ENCODE assay signal across 10 cellular contexts in genomic region chr19:13091400-13092161, GRCh38. TPM values are rescaled to one million over a fixed set of nuclear protein-coding genes. Genes with fewer than 3 reads are reported as not detected.
DNase-seq lines count a peak whose midpoint lies in the region; FAIRE-seq and TF ChIP-seq lines count a peak whose summit lies in the region.
"Had no signal": no experiment of that assay in that cellular context is flagged by ENCODE, and none has a peak within 500 bp of the region (broad histone marks: within the 10 kb centered on the region; RNA-seq: fewer than 3 reads in every experiment).

No MANE protein-coding gene starts in this region.

- H3K27ac ChIP-seq in layer of hippocampus (ENCODE audit: low read depth, low read length): peak overlapping the region; percentile 92

- peak; percentile 96 for DNase-seq in chondrocyte (ENCODE audit: low spot score)
- DNase-seq in superior temporal gyrus (ENCODE audit: extremely low spot score): peak; percentile 67
- DNase-seq in OCI-M2 (lab: John Stamatoyannopoulos, UW; ENCODE audit: unreplicated experiment): no peak
- DNase-seq in RCC 7860 (ENCODE audit: low spot score): no peak
- no peak for DNase-seq in cerebellar cortex (ENCODE audit: low spot score)
- DNase-seq in GF-D8 (lab: John Stamatoyannopoulos, UW): no peak

- no peaks in the 10 kb centered on the region for H3K9me3 Mint-ChIP-seq in chondrocyte (ENCODE audit: low read depth)
- H3K9me3 Mint-ChIP-seq: memory B cell had no signal

- FAIRE-seq in RCC 7860 (lab: Jason Lieb, UNC): no peak

- peaks cover 15% of the 10 kb centered on the region for H3K36me3 Mint-ChIP-seq in chondrocyte (ENCODE audit: low read depth)
- H3K36me3 Mint-ChIP-seq: memory B cell had no signal

- H3K27ac Mint-ChIP-seq in chondrocyte (ENCODE audit: unreplicated experiment): peak overlapping the region; percentile 94
- H3K27ac Mint-ChIP-seq: memory B cell had no signal

- peaks cover 3% of the 10 kb centered on the region for H3K27me3 Mint-ChIP-seq in chondrocyte (ENCODE audit: low read depth)
- H3K27me3 Mint-ChIP-seq: memory B cell had no signal

- TF ChIP-seq RAD21 in Ishikawa (IDR thresholded peaks at IDR 0.05; ENCODE audit: low read depth): no peak

- peak overlapping the region; percentile 62 for H3K4me3 Mint-ChIP-seq in chondrocyte (ENCODE audit: unreplicated experiment)
- H3K4me3 Mint-ChIP-seq: memory B cell had no signal

- TF ChIP-seq CTCF in chondrocyte (IDR thresholded peaks at IDR 0.05): peak; percentile 49

- peaks cover 54% of the 10 kb centered on the region for H3K4me1 Mint-ChIP-seq in chondrocyte (ENCODE audit: low read depth)

- TF ChIP-seq EP300 in Ishikawa (IDR thresholded peaks at IDR 0.05; ENCODE audit: borderline replicate concordance): peak; percentile 78

- H3K27me3 ChIP-seq in layer of hippocampus (ENCODE audit: control insufficient read depth, insufficient read depth, low read length): no peaks in the 10 kb centered on the region

TF ChIP-seq in Ishikawa, 13 proteins besides CTCF, POLR2A, EP300 and RAD21:
- TF ChIP-seq, protein P1, sequence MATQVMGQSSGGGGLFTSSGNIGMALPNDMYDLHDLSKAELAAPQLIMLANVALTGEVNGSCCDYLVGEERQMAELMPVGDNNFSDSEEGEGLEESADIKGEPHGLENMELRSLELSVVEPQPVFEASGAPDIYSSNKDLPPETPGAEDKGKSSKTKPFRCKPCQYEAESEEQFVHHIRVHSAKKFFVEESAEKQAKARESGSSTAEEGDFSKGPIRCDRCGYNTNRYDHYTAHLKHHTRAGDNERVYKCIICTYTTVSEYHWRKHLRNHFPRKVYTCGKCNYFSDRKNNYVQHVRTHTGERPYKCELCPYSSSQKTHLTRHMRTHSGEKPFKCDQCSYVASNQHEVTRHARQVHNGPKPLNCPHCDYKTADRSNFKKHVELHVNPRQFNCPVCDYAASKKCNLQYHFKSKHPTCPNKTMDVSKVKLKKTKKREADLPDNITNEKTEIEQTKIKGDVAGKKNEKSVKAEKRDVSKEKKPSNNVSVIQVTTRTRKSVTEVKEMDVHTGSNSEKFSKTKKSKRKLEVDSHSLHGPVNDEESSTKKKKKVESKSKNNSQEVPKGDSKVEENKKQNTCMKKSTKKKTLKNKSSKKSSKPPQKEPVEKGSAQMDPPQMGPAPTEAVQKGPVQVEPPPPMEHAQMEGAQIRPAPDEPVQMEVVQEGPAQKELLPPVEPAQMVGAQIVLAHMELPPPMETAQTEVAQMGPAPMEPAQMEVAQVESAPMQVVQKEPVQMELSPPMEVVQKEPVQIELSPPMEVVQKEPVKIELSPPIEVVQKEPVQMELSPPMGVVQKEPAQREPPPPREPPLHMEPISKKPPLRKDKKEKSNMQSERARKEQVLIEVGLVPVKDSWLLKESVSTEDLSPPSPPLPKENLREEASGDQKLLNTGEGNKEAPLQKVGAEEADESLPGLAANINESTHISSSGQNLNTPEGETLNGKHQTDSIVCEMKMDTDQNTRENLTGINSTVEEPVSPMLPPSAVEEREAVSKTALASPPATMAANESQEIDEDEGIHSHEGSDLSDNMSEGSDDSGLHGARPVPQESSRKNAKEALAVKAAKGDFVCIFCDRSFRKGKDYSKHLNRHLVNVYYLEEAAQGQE (IDR thresholded peaks at IDR 0.05; ENCODE audit: low read depth): 0 out of 2 replicates have a peak, but pooled peaks have one; percentile 4
- TF ChIP-seq FOXM1 (IDR thresholded peaks at IDR 0.05; ENCODE audit: borderline replicate concordance, low read depth) (peak; percentile 36; the same call in 1 of the 2 replicates), MAX (IDR thresholded peaks at IDR 0.05) (peak; percentile 45; the same call in 1 of the 2 replicates), TAF1 (IDR thresholded peaks at IDR 0.05; ENCODE audit: low read depth) (0 out of 2 replicates have a peak, but pooled peaks have one; percentile 15), YY1 (IDR thresholded peaks at IDR 0.05; ENCODE audit: low read depth) (no peak), NFIC (IDR thresholded peaks at IDR 0.05) (peak; percentile 66), EGR1 (IDR thresholded peaks at IDR 0.05) (no peak), ZBTB7A (IDR thresholded peaks at IDR 0.05; ENCODE audit: low read depth) (peak; percentile 89), CREB1 (IDR thresholded peaks at IDR 0.05; ENCODE audit: low read depth) (no peak), TEAD4 (IDR thresholded peaks at IDR 0.05) (no peak; the same call in 1 of the 2 replicates), TCF12 (IDR thresholded peaks at IDR 0.05; ENCODE audit: low read depth) (peak; percentile 78), CEBPB (IDR thresholded peaks at IDR 0.05) (peak; percentile 68; the same call in 1 of the 2 replicates)
- TF ChIP-seq, protein P2, sequence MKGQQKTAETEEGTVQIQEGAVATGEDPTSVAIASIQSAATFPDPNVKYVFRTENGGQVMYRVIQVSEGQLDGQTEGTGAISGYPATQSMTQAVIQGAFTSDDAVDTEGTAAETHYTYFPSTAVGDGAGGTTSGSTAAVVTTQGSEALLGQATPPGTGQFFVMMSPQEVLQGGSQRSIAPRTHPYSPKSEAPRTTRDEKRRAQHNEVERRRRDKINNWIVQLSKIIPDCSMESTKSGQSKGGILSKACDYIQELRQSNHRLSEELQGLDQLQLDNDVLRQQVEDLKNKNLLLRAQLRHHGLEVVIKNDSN (IDR thresholded peaks at IDR 0.05): 0 out of 2 replicates have a peak, but pooled peaks have one; percentile 3

RNA-seq across cellular contexts. Expression of gene LYL1, which starts 11.1 kb away (rescaled TPM):
- total RNA-seq in chondrocyte: 0.38 to 0.47 TPM in 2 of 3 replicates, not detected in the other
- total RNA-seq: MCF 10A had no signal

RNA-seq across cellular contexts. Expression of gene TRMT1, which starts 25.0 kb away (rescaled TPM):
- 25.4 to 35.8 TPM (median 28.9 TPM) in 3 replicates for total RNA-seq in chondrocyte

RNA-seq across cellular contexts. Expression of gene NACC1, which starts 26.5 kb away (rescaled TPM):
- total RNA-seq in chondrocyte: 45.2 to 49.5 TPM (median 47.3 TPM) in 3 replicates

RNA-seq across cellular contexts. Expression of gene STX10, which starts 58.6 kb away (rescaled TPM):
- total RNA-seq in chondrocyte: 42.9 to 53.0 TPM (median 45.6 TPM) in 3 replicates

RNA-seq across cellular contexts. Expression of gene IER2, which starts 58.6 kb away (rescaled TPM):
- total RNA-seq in chondrocyte: 38.4 to 67.1 TPM (median 58.5 TPM) in 3 replicates

Comparison
In these comparisons a context has a peak if more than half of its experiments do, and no peak if none do; other contexts are left out.
1. DNase-seq: peak in chondrocyte (single experiment) and superior temporal gyrus (single experiment); none in OCI-M2 (single experiment), RCC 7860 (single experiment), cerebellar cortex (single experiment) and GF-D8 (single experiment).